ENCODE assay signal across 18 cellular contexts in genomic region chr17:76751416-76751993, GRCh38. TPM values are rescaled to one million over a fixed set of nuclear protein-coding genes. Genes with fewer than 3 reads are reported as not detected.
DNase-seq lines count a peak whose midpoint lies in the region; ATAC-seq and TF ChIP-seq lines count a peak whose summit lies in the region.
"Had no signal": no experiment of that assay in that cellular context is flagged by ENCODE, and none has a peak within 500 bp of the region (broad histone marks: within the 10 kb centered on the region; RNA-seq: fewer than 3 reads in every experiment).

No MANE protein-coding gene starts in this region.

- H3K79me2 ChIP-seq in DND-41 (ENCODE audit: insufficient read depth, low read length), result peaks cover 4% of the 10 kb centered on the region
- H3K79me2 ChIP-seq in trophoblast cell (ENCODE audit: control insufficient read depth, insufficient read depth, low read length, poor library complexity), result no peaks in the 10 kb centered on the region

- H3K27me3 Mint-ChIP-seq in activated T-helper 1 cell treated with anti-CD3 and anti-CD28 coated beads, Interleukin-12 subunit alpha, Interleukin-12 subunit beta, Interleukin-2, Interleukin-4 antibody, amounts not matched to agents 30 ng/mL and 10 ng/mL and 1 ng/mL, durations not matched to agents 14 hours and 24 hours and 36 hours (ENCODE audit: insufficient read depth), result no peaks in the 10 kb centered on the region

- no peak overlapping the region for H3K4ac ChIP-seq in trophoblast cell (ENCODE audit: low read depth, low read length)

- no peak for TF ChIP-seq CTCF in left ventricle myocardium inferior (IDR thresholded peaks at IDR 0.05; ENCODE audit: borderline replicate concordance)
- TF ChIP-seq CTCF in DND-41 (IDR thresholded peaks at IDR 0.05; ENCODE audit: borderline replicate concordance, extremely low read depth, low read length, poor library complexity, severe bottlenecking), result no peak

- peaks cover 28% of the 10 kb centered on the region for H3K4me1 Mint-ChIP-seq in activated T-helper 1 cell treated with anti-CD3 and anti-CD28 coated beads, Interleukin-12 subunit alpha, Interleukin-12 subunit beta, Interleukin-2, Interleukin-4 antibody, amounts not matched to agents 30 ng/mL and 10 ng/mL and 1 ng/mL, durations not matched to agents 14 hours and 24 hours and 36 hours (ENCODE audit: low read depth)

- no peak overlapping the region for H4K91ac ChIP-seq in trophoblast cell (ENCODE audit: low read depth, low read length)

- H2BK12ac ChIP-seq in trophoblast cell (ENCODE audit: low read length), result no peak overlapping the region

- H3K9me3 Mint-ChIP-seq in activated T-helper 1 cell treated with anti-CD3 and anti-CD28 coated beads, Interleukin-12 subunit alpha, Interleukin-12 subunit beta, Interleukin-2, Interleukin-4 antibody, amounts not matched to agents 30 ng/mL and 10 ng/mL and 1 ng/mL, durations not matched to agents 14 hours and 24 hours and 36 hours, result no peaks in the 10 kb centered on the region

- ATAC-seq in left ventricle myocardium superior (no peak), DND-41 (ENCODE audit: insufficient read depth, low read depth) (peak; percentile 41), SK-N-SH treated with all-trans-retinoic acid at 6 μM for 48 hours (no peak)

- H2AFZ ChIP-seq in DND-41 (ENCODE audit: low read depth, low read length), result 0 out of 2 replicates have a peak overlapping the region, but pooled peaks have one; percentile 47
- no peak overlapping the region for H2AFZ ChIP-seq in trophoblast cell (ENCODE audit: insufficient read depth, low read length, poor library complexity)
- H2AFZ ChIP-seq: PC-9 had no signal

- H3K18ac ChIP-seq in trophoblast cell (ENCODE audit: low read length), result no peak overlapping the region

- no peaks in the 10 kb centered on the region for H3K79me1 ChIP-seq in trophoblast cell (ENCODE audit: low read length)

- intact Hi-C loops in left ventricle myocardium inferior (cut with micrococcal nuclease), result no loop called here
- intact Hi-C loops in left ventricle myocardium superior (cut with micrococcal nuclease), result no loop called here
- intact Hi-C loops in activated T-helper 1 cell treated with anti-CD3 and anti-CD28 coated beads, Interleukin-12 subunit alpha, Interleukin-12 subunit beta, Interleukin-2, Interleukin-4 antibody, amounts not matched to agents 30 ng/mL and 10 ng/mL and 1 ng/mL, durations not matched to agents 14 hours and 24 hours and 36 hours (cut with micrococcal nuclease), result no loop called here

- no peaks in the 10 kb centered on the region for H3K9me3 ChIP-seq in left ventricle myocardium inferior (replicated peaks)
- no peaks in the 10 kb centered on the region for H3K9me3 ChIP-seq in DND-41 (ENCODE audit: insufficient read depth, low read length, severe bottlenecking)
- H3K9me3 ChIP-seq in trophoblast cell (ENCODE audit: insufficient read depth, low read depth, low read length), result no peaks in the 10 kb centered on the region

- DNase-seq in left ventricle myocardium inferior, result no peak
- no peak for DNase-seq in left ventricle myocardium superior
- DNase-seq in DND-41, result no peak
- no peak for DNase-seq in activated T-helper 1 cell treated with anti-CD3 and anti-CD28 coated beads, Interleukin-12 subunit alpha, Interleukin-12 subunit beta, Interleukin-2, Interleukin-4 antibody, amounts not matched to agents 30 ng/mL and 10 ng/mL and 1 ng/mL, durations not matched to agents 14 hours and 24 hours and 36 hours (ENCODE audit: low spot score)
- DNase-seq in trophoblast cell, result peak; percentile 27 to 59
- DNase-seq in A172 (ENCODE audit: low spot score), result no peak
- no peak for DNase-seq in H4 (ENCODE audit: low spot score)
- DNase-seq: AML-193, DMS153, EL, KG1, NCI-H1417 treated with DMSO at 0.1 percent for 48 hours, NCI-H1930, NCI-H345, NCI-H524 treated with DMSO at 0.1 percent for 48 hours, PC-9 had no signal

- no CpG with 5 or more reads among the region's 3 CpGs for WGBS in trophoblast cell (ENCODE audit: extremely low coverage, insufficient coverage, insufficient read length)

- H2BK120ac ChIP-seq in trophoblast cell (ENCODE audit: insufficient read depth, low read length, poor library complexity), result no peak overlapping the region

- H3K14ac ChIP-seq in trophoblast cell (ENCODE audit: low read length), result no peak overlapping the region

- no peak overlapping the region for H3K4me3 Mint-ChIP-seq in activated T-helper 1 cell treated with anti-CD3 and anti-CD28 coated beads, Interleukin-12 subunit alpha, Interleukin-12 subunit beta, Interleukin-2, Interleukin-4 antibody, amounts not matched to agents 30 ng/mL and 10 ng/mL and 1 ng/mL, durations not matched to agents 14 hours and 24 hours and 36 hours

- H3K27ac ChIP-seq in left ventricle myocardium inferior (replicated peaks) (peak overlapping the region; percentile 60), DND-41 (ENCODE audit: low read length) (peak overlapping the region; percentile 78), trophoblast cell (ENCODE audit: low read depth, low read length) (no peak overlapping the region)
- H3K27ac ChIP-seq: C4-2B, PC-9 had no signal

- no peaks in the 10 kb centered on the region for H4K20me1 ChIP-seq in DND-41 (ENCODE audit: insufficient read depth, low read length)

- no peak overlapping the region for H3K23ac ChIP-seq in trophoblast cell (ENCODE audit: low read length)

- H3K27ac Mint-ChIP-seq in activated T-helper 1 cell treated with anti-CD3 and anti-CD28 coated beads, Interleukin-12 subunit alpha, Interleukin-12 subunit beta, Interleukin-2, Interleukin-4 antibody, amounts not matched to agents 30 ng/mL and 10 ng/mL and 1 ng/mL, durations not matched to agents 14 hours and 24 hours and 36 hours, result peak overlapping the region; percentile 44

- H3K27me3 ChIP-seq in left ventricle myocardium inferior (ENCODE audit: low read depth), result no peaks in the 10 kb centered on the region
- H3K27me3 ChIP-seq in DND-41 (ENCODE audit: insufficient read depth, low read length, poor library complexity), result no peaks in the 10 kb centered on the region
- H3K27me3 ChIP-seq in trophoblast cell (ENCODE audit: insufficient read depth, low read length), result no peaks in the 10 kb centered on the region

- H3K4me3 ChIP-seq in left ventricle myocardium inferior (no peak overlapping the region), DND-41 (ENCODE audit: low read depth in 1 of 2, low read length in 2 of 2) (no peak overlapping the region), trophoblast cell (ENCODE audit: low read depth, low read length) (no peak overlapping the region)
- H3K4me3 ChIP-seq: PC-9 had no signal

- peaks cover 43% of the 10 kb centered on the region for H3K36me3 ChIP-seq in left ventricle myocardium inferior
- H3K36me3 ChIP-seq in DND-41 (ENCODE audit: insufficient read depth, low read length), result peaks cover 24% of the 10 kb centered on the region
- H3K36me3 ChIP-seq in trophoblast cell (ENCODE audit: control insufficient read depth in 1 of 2, insufficient read depth in 2 of 2, low read length in 2 of 2), result peaks cover 5 to 11% of the 10 kb centered on the region in 2 experiments

- no peak overlapping the region for H2BK5ac ChIP-seq in trophoblast cell (ENCODE audit: low read depth, low read length, poor library complexity)

- no peak overlapping the region for H4K8ac ChIP-seq in trophoblast cell (ENCODE audit: low read depth, low read length)

- no peak overlapping the region for H4K12ac ChIP-seq in trophoblast cell (ENCODE audit: low read depth, low read length)

- peaks cover 20% of the 10 kb centered on the region for H3K36me3 Mint-ChIP-seq in activated T-helper 1 cell treated with anti-CD3 and anti-CD28 coated beads, Interleukin-12 subunit alpha, Interleukin-12 subunit beta, Interleukin-2, Interleukin-4 antibody, amounts not matched to agents 30 ng/mL and 10 ng/mL and 1 ng/mL, durations not matched to agents 14 hours and 24 hours and 36 hours (ENCODE audit: low read depth)

- peaks cover 47% of the 10 kb centered on the region for H3K4me1 ChIP-seq in left ventricle myocardium inferior
- H3K4me1 ChIP-seq in DND-41 (ENCODE audit: insufficient read depth, low read length), result peaks cover 32% of the 10 kb centered on the region
- H3K4me1 ChIP-seq in trophoblast cell (ENCODE audit: control insufficient read depth in 1 of 2, insufficient read depth in 2 of 2, low read length in 2 of 2), result no peaks in the 10 kb centered on the region

- H3K9ac ChIP-seq in DND-41 (ENCODE audit: low read depth, low read length) (peak overlapping the region; percentile 35; the same call in 1 of the 2 replicates), trophoblast cell (ENCODE audit: low read length) (no peak overlapping the region)

- H3K4me2 ChIP-seq in DND-41 (ENCODE audit: insufficient read depth, low read length) (peak overlapping the region; percentile 18; the same call in 1 of the 2 replicates), trophoblast cell (ENCODE audit: low read length) (no peak overlapping the region)
- H3K4me2 ChIP-seq: PC-9 had no signal

- H2AK5ac ChIP-seq in trophoblast cell (ENCODE audit: low read length), result no peak overlapping the region

RNA-seq across cellular contexts. Expression of gene MFSD11, which starts 13.6 kb away (rescaled TPM):
- 21.4 TPM for total RNA-seq in left ventricle myocardium inferior
- 21.3 TPM for total RNA-seq in left ventricle myocardium superior
- 16.6 and 17.1 TPM in 2 replicates for total RNA-seq in activated T-helper 1 cell treated with anti-CD3 and anti-CD28 coated beads, Interleukin-12 subunit alpha, Interleukin-12 subunit beta, Interleukin-2, Interleukin-4 antibody, amounts not matched to agents 30 ng/mL and 10 ng/mL and 1 ng/mL, durations not matched to agents 14 hours and 24 hours and 36 hours
- polyA plus RNA-seq in trophoblast cell (2013), result 26.3 and 27.8 TPM in 2 replicates
- 24.9 and 30.4 TPM in 2 replicates for total RNA-seq in A172 (2014; rRNA removed; shearing (Covaris generic))
- total RNA-seq in H4 (2014; rRNA removed; shearing (Covaris generic)), result 33.5 and 36.7 TPM in 2 replicates

RNA-seq across cellular contexts. Expression of gene SRSF2, which starts 14.4 kb away (rescaled TPM):
- total RNA-seq in left ventricle myocardium inferior, result 78.5 TPM
- 78.0 TPM for total RNA-seq in left ventricle myocardium superior
- 535 and 541 TPM in 2 replicates for total RNA-seq in activated T-helper 1 cell treated with anti-CD3 and anti-CD28 coated beads, Interleukin-12 subunit alpha, Interleukin-12 subunit beta, Interleukin-2, Interleukin-4 antibody, amounts not matched to agents 30 ng/mL and 10 ng/mL and 1 ng/mL, durations not matched to agents 14 hours and 24 hours and 36 hours
- polyA plus RNA-seq in trophoblast cell (2013), result 205 and 216 TPM in 2 replicates
- total RNA-seq in A172 (2014; rRNA removed; shearing (Covaris generic)), result 334 and 420 TPM in 2 replicates
- 225 and 330 TPM in 2 replicates for total RNA-seq in H4 (2014; rRNA removed; shearing (Covaris generic))

RNA-seq across cellular contexts. Expression of gene METTL23, which starts 24.9 kb away (rescaled TPM):
- total RNA-seq in left ventricle myocardium inferior (21.0 TPM), left ventricle myocardium superior (21.0 TPM)
- 35.5 and 38.2 TPM in 2 replicates for total RNA-seq in activated T-helper 1 cell treated with anti-CD3 and anti-CD28 coated beads, Interleukin-12 subunit alpha, Interleukin-12 subunit beta, Interleukin-2, Interleukin-4 antibody, amounts not matched to agents 30 ng/mL and 10 ng/mL and 1 ng/mL, durations not matched to agents 14 hours and 24 hours and 36 hours
- 18.7 and 18.8 TPM in 2 replicates for polyA plus RNA-seq in trophoblast cell (2013)
- total RNA-seq in A172 (2014; rRNA removed; shearing (Covaris generic)), result 38.6 and 45.5 TPM in 2 replicates
- total RNA-seq in H4 (2014; rRNA removed; shearing (Covaris generic)), result 77.5 and 112 TPM in 2 replicates

RNA-seq across cellular contexts. Expression of gene JMJD6, which starts 25.1 kb away (rescaled TPM):
- total RNA-seq in left ventricle myocardium inferior, result 65.2 TPM
- 68.6 TPM for total RNA-seq in left ventricle myocardium superior
- 80.5 TPM in 2 replicates for total RNA-seq in activated T-helper 1 cell treated with anti-CD3 and anti-CD28 coated beads, Interleukin-12 subunit alpha, Interleukin-12 subunit beta, Interleukin-2, Interleukin-4 antibody, amounts not matched to agents 30 ng/mL and 10 ng/mL and 1 ng/mL, durations not matched to agents 14 hours and 24 hours and 36 hours
- 24.2 and 25.4 TPM in 2 replicates for polyA plus RNA-seq in trophoblast cell (2013)
- total RNA-seq in A172 (2014; rRNA removed; shearing (Covaris generic)), result 40.5 and 46.8 TPM in 2 replicates
- total RNA-seq in H4 (2014; rRNA removed; shearing (Covaris generic)), result 29.3 and 33.4 TPM in 2 replicates

RNA-seq across cellular contexts. Expression of gene MXRA7, which starts 40.7 kb away (rescaled TPM):
- total RNA-seq in left ventricle myocardium inferior, result 411 TPM
- total RNA-seq in left ventricle myocardium superior, result 364 TPM
- total RNA-seq in activated T-helper 1 cell treated with anti-CD3 and anti-CD28 coated beads, Interleukin-12 subunit alpha, Interleukin-12 subunit beta, Interleukin-2, Interleukin-4 antibody, amounts not matched to agents 30 ng/mL and 10 ng/mL and 1 ng/mL, durations not matched to agents 14 hours and 24 hours and 36 hours, result 3.8 and 5.1 TPM in 2 replicates
- polyA plus RNA-seq in trophoblast cell (2013), result 84.3 and 85.1 TPM in 2 replicates
- total RNA-seq in A172 (2014; rRNA removed; shearing (Covaris generic)), result 187 and 223 TPM in 2 replicates
- total RNA-seq in H4 (2014; rRNA removed; shearing (Covaris generic)), result 149 and 167 TPM in 2 replicates

Comparison
In these comparisons a context has a peak if more than half of its experiments do, and no peak if none do; other contexts are left out.
1. DNase-seq: peak in trophoblast cell (2 of 2); none in left ventricle myocardium inferior (single experiment), left ventricle myocardium superior (single experiment), DND-41 (single experiment), activated T-helper 1 cell treated with anti-CD3 and anti-CD28 coated beads, Interleukin-12 subunit alpha, Interleukin-12 subunit beta, Interleukin-2, Interleukin-4 antibody, amounts not matched to agents 30 ng/mL and 10 ng/mL and 1 ng/mL, durations not matched to agents 14 hours and 24 hours and 36 hours (single experiment), A172 (single experiment) and H4 (single experiment).